In genomic region chr7:2431260-2431867, GRCh38 we compare ENCODE assay signal across 8 cellular contexts. TPM values are rescaled to one million over a fixed set of nuclear protein-coding genes. Genes with fewer than 3 reads are reported as not detected.
DNase-seq lines count a peak whose midpoint lies in the region; ATAC-seq, FAIRE-seq and TF ChIP-seq lines count a peak whose summit lies in the region.

No MANE protein-coding gene starts in this region.

- no peak overlapping the region for H3K4me3 Mint-ChIP-seq in activated T-helper 1 cell treated with anti-CD3 and anti-CD28 coated beads, Interleukin-12 subunit alpha, Interleukin-12 subunit beta, Interleukin-2, Interleukin-4 antibody, amounts not matched to agents 30 ng/mL and 10 ng/mL and 1 ng/mL, durations not matched to agents 14 hours and 24 hours and 36 hours

- H3K9me3 ChIP-seq in mucosa of descending colon: peaks cover 5% of the 10 kb centered on the region

- H3K9me3 Mint-ChIP-seq in activated T-helper 1 cell treated with anti-CD3 and anti-CD28 coated beads, Interleukin-12 subunit alpha, Interleukin-12 subunit beta, Interleukin-2, Interleukin-4 antibody, amounts not matched to agents 30 ng/mL and 10 ng/mL and 1 ng/mL, durations not matched to agents 14 hours and 24 hours and 36 hours: peaks cover 6% of the 10 kb centered on the region

- peaks cover 16% of the 10 kb centered on the region for H3K4me1 Mint-ChIP-seq in activated T-helper 1 cell treated with anti-CD3 and anti-CD28 coated beads, Interleukin-12 subunit alpha, Interleukin-12 subunit beta, Interleukin-2, Interleukin-4 antibody, amounts not matched to agents 30 ng/mL and 10 ng/mL and 1 ng/mL, durations not matched to agents 14 hours and 24 hours and 36 hours (ENCODE audit: low read depth)

- no peak for TF ChIP-seq POLR2A in GM12892 (IDR thresholded peaks at IDR 0.05; ENCODE audit: low read depth, low read length)

- H3K27me3 Mint-ChIP-seq in activated T-helper 1 cell treated with anti-CD3 and anti-CD28 coated beads, Interleukin-12 subunit alpha, Interleukin-12 subunit beta, Interleukin-2, Interleukin-4 antibody, amounts not matched to agents 30 ng/mL and 10 ng/mL and 1 ng/mL, durations not matched to agents 14 hours and 24 hours and 36 hours (ENCODE audit: insufficient read depth): no peaks in the 10 kb centered on the region

- no peaks in the 10 kb centered on the region for H3K4me1 ChIP-seq in mucosa of descending colon (ENCODE audit: low read depth)

- intact Hi-C loops in activated T-helper 1 cell treated with anti-CD3 and anti-CD28 coated beads, Interleukin-12 subunit alpha, Interleukin-12 subunit beta, Interleukin-2, Interleukin-4 antibody, amounts not matched to agents 30 ng/mL and 10 ng/mL and 1 ng/mL, durations not matched to agents 14 hours and 24 hours and 36 hours (cut with micrococcal nuclease): loop anchor here (2.0 kb wide), 1 partner anchor 25 kb away; no protein-coding TSS in a partner anchor
- intact Hi-C loops in mucosa of descending colon (cut with DNase I, micrococcal nuclease): no loop called here

- no peaks in the 10 kb centered on the region for H3K36me3 ChIP-seq in mucosa of descending colon (ENCODE audit: low read depth)

- peaks cover 12% of the 10 kb centered on the region for H3K36me3 Mint-ChIP-seq in activated T-helper 1 cell treated with anti-CD3 and anti-CD28 coated beads, Interleukin-12 subunit alpha, Interleukin-12 subunit beta, Interleukin-2, Interleukin-4 antibody, amounts not matched to agents 30 ng/mL and 10 ng/mL and 1 ng/mL, durations not matched to agents 14 hours and 24 hours and 36 hours (ENCODE audit: low read depth)

- peak; percentile 68 for ATAC-seq in mucosa of descending colon
- no peak for ATAC-seq in GM19455 (IDR thresholded peaks at IDR 0.05; ENCODE audit: unreplicated experiment)

- no peak overlapping the region for H3K4me3 ChIP-seq in mucosa of descending colon

- TF ChIP-seq CTCF in LNCAP (IDR thresholded peaks at IDR 0.05): peak; percentile 29; the same call in 1 of the 2 replicates
- peak; percentile 10 for TF ChIP-seq CTCF in mucosa of descending colon (IDR thresholded peaks at IDR 0.05)

- FAIRE-seq in GM12892 (lab: Jason Lieb, UNC): no peak

- DNase-seq in D341Med (ENCODE audit: low spot score) (peak; percentile 67), mucosa of descending colon (peak in 1 of 3 donors; percentile 50), foreskin melanocyte (no peak), GM12892 (ENCODE audit: insufficient read length) (no peak)
- DNase-seq in activated T-helper 1 cell treated with anti-CD3 and anti-CD28 coated beads, Interleukin-12 subunit alpha, Interleukin-12 subunit beta, Interleukin-2, Interleukin-4 antibody, amounts not matched to agents 30 ng/mL and 10 ng/mL and 1 ng/mL, durations not matched to agents 14 hours and 24 hours and 36 hours (ENCODE audit: low spot score): peak; percentile 20
- DNase-seq in effector CD8-positive, alpha-beta T cell (lab: John Stamatoyannopoulos, UW): no peak

- no peak overlapping the region for H3K27ac Mint-ChIP-seq in activated T-helper 1 cell treated with anti-CD3 and anti-CD28 coated beads, Interleukin-12 subunit alpha, Interleukin-12 subunit beta, Interleukin-2, Interleukin-4 antibody, amounts not matched to agents 30 ng/mL and 10 ng/mL and 1 ng/mL, durations not matched to agents 14 hours and 24 hours and 36 hours

RNA-seq across cellular contexts. Expression of gene CHST12, which starts 28.0 kb away (rescaled TPM):
- total RNA-seq in activated T-helper 1 cell treated with anti-CD3 and anti-CD28 coated beads, Interleukin-12 subunit alpha, Interleukin-12 subunit beta, Interleukin-2, Interleukin-4 antibody, amounts not matched to agents 30 ng/mL and 10 ng/mL and 1 ng/mL, durations not matched to agents 14 hours and 24 hours and 36 hours: 9.9 and 10.6 TPM in 2 replicates
- total RNA-seq in mucosa of descending colon: 10 to 100 TPM; 10.7 to 20.9 (median 12.2) TPM
- 1.4 TPM for polyA plus RNA-seq in GM12892 (2012; ENCODE audit: missing spikeins)

RNA-seq across cellular contexts. Expression of gene GRIFIN, which starts 44.8 kb away (rescaled TPM):
- total RNA-seq in activated T-helper 1 cell treated with anti-CD3 and anti-CD28 coated beads, Interleukin-12 subunit alpha, Interleukin-12 subunit beta, Interleukin-2, Interleukin-4 antibody, amounts not matched to agents 30 ng/mL and 10 ng/mL and 1 ng/mL, durations not matched to agents 14 hours and 24 hours and 36 hours: not detected in 2 replicates
- not detected for total RNA-seq in mucosa of descending colon
- not detected for polyA plus RNA-seq in GM12892 (2012; ENCODE audit: missing spikeins)

Comparison
In these comparisons a context has a peak if more than half of its experiments do, and no peak if none do; other contexts are left out.
1. DNase-seq: peak in D341Med (single experiment) and activated T-helper 1 cell treated with anti-CD3 and anti-CD28 coated beads, Interleukin-12 subunit alpha, Interleukin-12 subunit beta, Interleukin-2, Interleukin-4 antibody, amounts not matched to agents 30 ng/mL and 10 ng/mL and 1 ng/mL, durations not matched to agents 14 hours and 24 hours and 36 hours (single experiment); none in foreskin melanocyte (single experiment), effector CD8-positive, alpha-beta T cell (single experiment) and GM12892 (single experiment).